Comparison of ENCODE assay signal across 16 cellular contexts in genomic region chr10:14415676-14416307, GRCh38.
DNase-seq lines count a peak whose midpoint lies in the region; ATAC-seq and TF ChIP-seq lines count a peak whose summit lies in the region.
"Had no signal": no experiment of that assay in that cellular context is flagged by ENCODE, and none has a peak within 500 bp of the region (broad histone marks: within the 10 kb centered on the region; RNA-seq: fewer than 3 reads in every experiment).

No MANE protein-coding gene starts in this region.

- peak overlapping the region; percentile 98 for H2BK12ac ChIP-seq in trophoblast cell (ENCODE audit: low read length)

- H3K36me3 ChIP-seq in GM23338 (ENCODE audit: insufficient read depth) (no peaks in the 10 kb centered on the region), trophoblast cell (ENCODE audit: control insufficient read depth in 1 of 2, insufficient read depth in 2 of 2, low read length in 2 of 2) (no peaks in the 10 kb centered on the region)

- no peak overlapping the region for H3K9ac ChIP-seq in trophoblast cell (ENCODE audit: low read length)

- H3K9me3 Mint-ChIP-seq in GM23338, result no peaks in the 10 kb centered on the region
- H3K9me3 Mint-ChIP-seq: HFFc6 had no signal

- H2AFZ ChIP-seq in GM23338, result peak overlapping the region; percentile 34; the same call in 1 of the 2 replicates
- H2AFZ ChIP-seq in trophoblast cell (ENCODE audit: insufficient read depth, low read length, poor library complexity), result no peak overlapping the region

- H3K9me2 ChIP-seq in GM23338 (ENCODE audit: insufficient read depth), result peaks cover 7% of the 10 kb centered on the region

- peak overlapping the region; percentile 94 for H3K14ac ChIP-seq in trophoblast cell (ENCODE audit: low read length)

- peak overlapping the region; percentile 97 for H2BK120ac ChIP-seq in trophoblast cell (ENCODE audit: insufficient read depth, low read length, poor library complexity)

- H3K36me3 Mint-ChIP-seq in GM23338 (ENCODE audit: low read depth), result no peaks in the 10 kb centered on the region
- H3K36me3 Mint-ChIP-seq: IgD-negative memory B cell had no signal

- H3K27ac ChIP-seq in GM23338 (ENCODE audit: low read depth), result no peak overlapping the region
- H3K27ac ChIP-seq in trophoblast cell (ENCODE audit: low read depth, low read length), result peak overlapping the region; percentile 97
- H3K27ac ChIP-seq: A549, RWPE1 had no signal

- WGBS in trophoblast cell (ENCODE audit: extremely low coverage, insufficient coverage, insufficient read length), result no CpG with 5 or more reads among the region's 4 CpGs

- H3K4me1 ChIP-seq in GM23338 (ENCODE audit: insufficient read depth), result peaks cover 20% of the 10 kb centered on the region
- peaks cover 13 to 21% of the 10 kb centered on the region in 2 experiments for H3K4me1 ChIP-seq in trophoblast cell (ENCODE audit: control insufficient read depth in 1 of 2, insufficient read depth in 2 of 2, low read length in 2 of 2)
- H3K4me1 ChIP-seq: A549 had no signal

- peaks cover 19% of the 10 kb centered on the region for H3K4me1 Mint-ChIP-seq in GM23338

- 0 out of 2 replicates have a peak overlapping the region, but pooled peaks have one; percentile 60 for H3K27ac Mint-ChIP-seq in GM23338
- H3K27ac Mint-ChIP-seq: HFFc6, IgD-negative memory B cell had no signal

- H3K27me3 ChIP-seq in GM23338 (ENCODE audit: insufficient read depth) (no peaks in the 10 kb centered on the region), trophoblast cell (ENCODE audit: insufficient read depth, low read length) (no peaks in the 10 kb centered on the region)

- no peak overlapping the region for H3K4me2 ChIP-seq in GM23338
- H3K4me2 ChIP-seq in trophoblast cell (ENCODE audit: low read length), result no peak overlapping the region
- H3K4me2 ChIP-seq: A549 had no signal

- H3K4me3 ChIP-seq in GM23338, result no peak overlapping the region
- peak overlapping the region; percentile 2; the same call in 1 of the 2 replicates for H3K4me3 ChIP-seq in iPS-18c (ENCODE audit: insufficient read depth, low read depth, low read length)
- H3K4me3 ChIP-seq in trophoblast cell (ENCODE audit: low read depth, low read length), result no peak overlapping the region
- H3K4me3 ChIP-seq: A549 had no signal

- peaks cover 3% of the 10 kb centered on the region for H3K27me3 Mint-ChIP-seq in GM23338 (ENCODE audit: insufficient read depth, low read depth, poor library complexity)

- H4K91ac ChIP-seq in trophoblast cell (ENCODE audit: low read depth, low read length), result peak overlapping the region; percentile 100

- intact Hi-C loops in cardiac septum (cut with DNase I), result no loop called here

- H4K8ac ChIP-seq in trophoblast cell (ENCODE audit: low read depth, low read length), result peak overlapping the region; percentile 90

- peak overlapping the region; percentile 78 for H3K4ac ChIP-seq in trophoblast cell (ENCODE audit: low read depth, low read length)

- no peaks in the 10 kb centered on the region for H3F3A ChIP-seq in GM23338 (replicated peaks; ENCODE audit: low read depth)

- peaks cover 30% of the 10 kb centered on the region for H3K79me1 ChIP-seq in trophoblast cell (ENCODE audit: low read length)

- H4K12ac ChIP-seq in trophoblast cell (ENCODE audit: low read depth, low read length), result peak overlapping the region; percentile 51

- H2AK5ac ChIP-seq in trophoblast cell (ENCODE audit: low read length), result peak overlapping the region; percentile 92

- TF ChIP-seq CTCF in GM23338 (conservative IDR thresholded peaks at IDR 0.05; ENCODE audit: low read depth in 2 of 2), result no peak

- no peak overlapping the region for H3K23ac ChIP-seq in trophoblast cell (ENCODE audit: low read length)

- no peaks in the 10 kb centered on the region for H3K9me3 ChIP-seq in iPS-18c (ENCODE audit: control insufficient read depth, insufficient read depth, low read length)
- no peaks in the 10 kb centered on the region for H3K9me3 ChIP-seq in trophoblast cell (ENCODE audit: insufficient read depth, low read depth, low read length)
- H3K9me3 ChIP-seq: A549 had no signal

- no peaks in the 10 kb centered on the region for H3K79me2 ChIP-seq in GM23338 (replicated peaks; ENCODE audit: insufficient read depth)
- H3K79me2 ChIP-seq in trophoblast cell (ENCODE audit: control insufficient read depth, insufficient read depth, low read length, poor library complexity), result no peaks in the 10 kb centered on the region

- DNase-seq in GM23338 (ENCODE audit: low spot score) (no peak), astrocyte of the hippocampus (ENCODE audit: low read depth, low spot score) (peak; percentile 49), trophoblast cell (peak; percentile 58 to 76), RKO (ENCODE audit: low spot score) (no peak), cardiac septum (ENCODE audit: low spot score) (no peak)
- DNase-seq: C1 segment of cervical spinal cord, DMS 273 treated with DMSO at 0.1 percent for 48 hours, GDM1, Kasumi-1, NCI-H187 had no signal

- no peak overlapping the region for H3K18ac ChIP-seq in trophoblast cell (ENCODE audit: low read length)

- no peak for ATAC-seq in GM23338
- ATAC-seq in GM19324 (IDR thresholded peaks at IDR 0.05; ENCODE audit: low FRiP score, unreplicated experiment), result no peak
- ATAC-seq: A549 had no signal

- peak overlapping the region; percentile 98 for H2BK5ac ChIP-seq in trophoblast cell (ENCODE audit: low read depth, low read length, poor library complexity)

- no peak overlapping the region for H3K4me3 Mint-ChIP-seq in GM23338
- H3K4me3 Mint-ChIP-seq: HFFc6, IgD-negative memory B cell had no signal

- no peaks in the 10 kb centered on the region for H4K20me1 ChIP-seq in GM23338 (replicated peaks; ENCODE audit: insufficient read depth)

TF ChIP-seq in GM23338, 12 proteins besides CTCF, POLR2A, EP300 and RAD21 (continues in another document):
- TF ChIP-seq REST (IDR thresholded peaks at IDR 0.05; ENCODE audit: unreplicated experiment), result no peak
- no peak for TF ChIP-seq POLR2AphosphoS5 (IDR thresholded peaks at IDR 0.05; ENCODE audit: low read depth)
- TF ChIP-seq JUNB (IDR thresholded peaks at IDR 0.05; ENCODE audit: unreplicated experiment), result no peak
- TF ChIP-seq ZNF331 (CRISPR knock-in tag; IDR thresholded peaks at IDR 0.05; ENCODE audit: low read depth), result no peak

Comparison
In these comparisons a context has a peak if more than half of its experiments do, and no peak if none do; other contexts are left out.
1. DNase-seq: peak in astrocyte of the hippocampus (single experiment) and trophoblast cell (2 of 2); none in GM23338 (single experiment), RKO (single experiment) and cardiac septum (single experiment).